ENCODE assay signal across 11 cellular contexts in genomic region chr14:70357985-70358384, GRCh38. TPM values are rescaled to one million over a fixed set of nuclear protein-coding genes. Genes with fewer than 3 reads are reported as not detected.
A peak's percentile ranks its signal among the peaks of the same experiment; 100 is the strongest.
DNase-seq lines count a peak whose midpoint lies in the region; ATAC-seq, FAIRE-seq and TF ChIP-seq lines count a peak whose summit lies in the region.
"Had no signal": no experiment of that assay in that cellular context is flagged by ENCODE, and none has a peak within 500 bp of the region (broad histone marks: within the 10 kb centered on the region; RNA-seq: fewer than 3 reads in every experiment).

No MANE protein-coding gene starts in this region.

- no peak for TF ChIP-seq EP300 in GM12878 (IDR thresholded peaks at IDR 0.05; ENCODE audit: borderline replicate concordance in 1 of 2, control insufficient read depth in 1 of 2, low read depth in 2 of 2, low read length in 2 of 2)

- H3K79me2 ChIP-seq in GM12878 (ENCODE audit: control insufficient read depth, insufficient read depth, low read length) = peaks cover 50% of the 10 kb centered on the region

- H3K9me3 ChIP-seq in Caco-2 (no peaks in the 10 kb centered on the region), HUES64 (ENCODE audit: insufficient read depth, low read depth, low read length) (no peaks in the 10 kb centered on the region), GM12878 (replicated peaks; ENCODE audit: control insufficient read depth, insufficient read depth, low read length) (peaks cover 4% of the 10 kb centered on the region; the same call in 2 of the 3 replicates)
- H3K9me3 ChIP-seq: prostate gland had no signal

- no peaks in the 10 kb centered on the region for H4K20me1 ChIP-seq in GM12878 (ENCODE audit: control insufficient read depth, insufficient read depth)

- H3K27me3 ChIP-seq in Caco-2 (replicated peaks; ENCODE audit: control insufficient read depth, insufficient read depth, low read length) (no peaks in the 10 kb centered on the region), HUES64 (ENCODE audit: insufficient read depth, low read length) (no peaks in the 10 kb centered on the region; the same call in 1 of the 2 replicates), GM12878 (replicated peaks in 1 of 2; ENCODE audit: control insufficient read depth in 2 of 2, insufficient read depth in 2 of 2, low read length in 1 of 2) (no peaks in the 10 kb centered on the region)

- H3K4me3 ChIP-seq in Caco-2 (ENCODE audit: low read depth, low read length) (peak overlapping the region; percentile 72), HUES64 (ENCODE audit: low read length) (peak overlapping the region; percentile 98), GM12878 (peak overlapping the region; percentile 7; the same call in 1 of the 2 replicates)

- H3K9me3 Mint-ChIP-seq in Caco-2 (ENCODE audit: unreplicated experiment) = no peaks in the 10 kb centered on the region
- H3K9me3 Mint-ChIP-seq in natural killer cell = no peaks in the 10 kb centered on the region

- H3K4me3 Mint-ChIP-seq in Caco-2 (ENCODE audit: unreplicated experiment) (peak overlapping the region; percentile 79), natural killer cell (peak overlapping the region; percentile 80)

- no peak overlapping the region for H3K27ac Mint-ChIP-seq in Caco-2 (ENCODE audit: unreplicated experiment)
- peak overlapping the region in 1 of 2 donors; percentile 4 for H3K27ac Mint-ChIP-seq in natural killer cell

- POLR2A ChIA-PET in Caco-2 (lab: Charles Lee) (interaction anchor here (0.7 kb wide), 1 partner anchor 631 kb away, joined by 9 read pairs; no protein-coding TSS in a partner anchor), GM12878 (lab: Charles Lee) (interaction anchor here (0.7 kb wide), 1 partner anchor 278 kb away, joined by 3 read pairs; no protein-coding TSS in a partner anchor)

- no peak for TF ChIP-seq RAD21 in GM12878 (IDR thresholded peaks at IDR 0.05; ENCODE audit: insufficient read depth, low read depth, low read length)

- H3K27me3 Mint-ChIP-seq in Caco-2 (ENCODE audit: insufficient read depth, unreplicated experiment) = no peaks in the 10 kb centered on the region
- H3K27me3 Mint-ChIP-seq in natural killer cell (ENCODE audit: low read depth in 2 of 2) = peaks cover 0 to 3% of the 10 kb centered on the region in 2 donors

- TF ChIP-seq POLR2A in GM12878 (IDR thresholded peaks at IDR 0.05; ENCODE audit: low read depth, low read length) = no peak

- H2AFZ ChIP-seq in GM12878 (ENCODE audit: control insufficient read depth, low read depth, low read length) = no peak overlapping the region

- no peaks in the 10 kb centered on the region for H3K4me1 ChIP-seq in Caco-2
- peaks cover 9% of the 10 kb centered on the region; the same call in 1 of the 2 replicates for H3K4me1 ChIP-seq in HUES64 (ENCODE audit: insufficient read depth, low read length)
- H3K4me1 ChIP-seq in GM12878 (ENCODE audit: control insufficient read depth, insufficient read depth, low read length) = no peaks in the 10 kb centered on the region; the same call in 1 of the 2 replicates
- H3K4me1 ChIP-seq: prostate gland had no signal

- no peak overlapping the region for H3K9ac ChIP-seq in HUES64 (ENCODE audit: low read depth, low read length)
- H3K9ac ChIP-seq in GM12878 (ENCODE audit: control insufficient read depth, insufficient read depth, low read length) = no peak overlapping the region

- H3K27ac ChIP-seq in HUES64 (ENCODE audit: low read depth, low read length) (no peak overlapping the region), GM12878 (ENCODE audit: control insufficient read depth, insufficient read depth) (no peak overlapping the region)
- H3K27ac ChIP-seq: HL-60 had no signal

- FAIRE-seq in GM12878 (lab: Jason Lieb, UNC) (no peak), urothelium cell line (lab: Jason Lieb, UNC) (no peak)

- peak overlapping the region; percentile 95 for H3K4me2 ChIP-seq in GM12878 (ENCODE audit: control insufficient read depth, insufficient read depth)

- CTCF ChIA-PET in Caco-2 (lab: Charles Lee) (no interaction called here), GM12878 (lab: Yijun Ruan, JAX) (no interaction called here)

- in situ Hi-C loops in GM12878 (cut with MboI) = no loop called here

- H3K4me1 Mint-ChIP-seq in Caco-2 (ENCODE audit: low read depth, unreplicated experiment) = no peaks in the 10 kb centered on the region
- H3K4me1 Mint-ChIP-seq in natural killer cell = peaks cover 45 to 49% of the 10 kb centered on the region in 2 donors

- 92% methylated on average over 2 of the region's 4 CpGs for WGBS in HUES64
- 10% methylated on average over 4 of the region's 4 CpGs for WGBS in GM12878 (ENCODE audit: insufficient coverage, insufficient replicate concordance, low lambda C conversion rate, missing lambda C conversion rate)

- TF ChIP-seq CTCF in Caco-2 (IDR thresholded peaks at IDR 0.05; ENCODE audit: insufficient read depth in 1 of 2, low read depth in 1 of 2, low read length in 1 of 2, severe bottlenecking in 1 of 2, unreplicated experiment in 1 of 2) (no peak), GM12878 (IDR thresholded peaks at IDR 0.05 in 2 of 3, conservative IDR thresholded peaks at IDR 0.05 in 1 of 3; ENCODE audit: control insufficient read depth in 2 of 3, extremely low read depth in 1 of 3, insufficient read depth in 1 of 3, low read depth in 3 of 3, low read length in 3 of 3) (no peak), natural killer cell (IDR thresholded peaks at IDR 0.05) (no peak)

- DNase-seq in Caco-2 (no peak), GM12878 (ENCODE audit: low read depth, low spot score) (no peak), natural killer cell (no peak), urothelium cell line (ENCODE audit: low spot score) (no peak)
- DNase-seq: SHP77 treated with DMSO at 0.1 percent for 48 hours had no signal

- no peaks in the 10 kb centered on the region for H3K36me3 Mint-ChIP-seq in Caco-2 (ENCODE audit: insufficient read depth, unreplicated experiment)
- H3K36me3 Mint-ChIP-seq in natural killer cell = no peaks in the 10 kb centered on the region

- RAD21 ChIA-PET in GM12878 (lab: Charles Lee; ENCODE audit: unreplicated experiment) = no interaction called here

- intact Hi-C loops in Caco-2 (cut with micrococcal nuclease; ENCODE audit: unreplicated experiment) (no loop called here), GM12878 (cut with micrococcal nuclease; ENCODE audit: unreplicated experiment) (no loop called here), natural killer cell (cut with micrococcal nuclease) (no loop called here)

- ATAC-seq in GM12878 (no peak), natural killer cell (no peak), GM19463 (IDR thresholded peaks at IDR 0.05; ENCODE audit: unreplicated experiment) (no peak), HG03460 (IDR thresholded peaks at IDR 0.05; ENCODE audit: unreplicated experiment) (no peak), GM18868 (IDR thresholded peaks at IDR 0.05; ENCODE audit: unreplicated experiment) (no peak)

- H3K36me3 ChIP-seq in Caco-2 (ENCODE audit: control insufficient read depth, insufficient read depth, low read length) (no peaks in the 10 kb centered on the region), HUES64 (ENCODE audit: insufficient read depth, low read length) (no peaks in the 10 kb centered on the region), GM12878 (ENCODE audit: control insufficient read depth in 2 of 2, insufficient read depth in 2 of 2, low read length in 1 of 2) (no peaks in the 10 kb centered on the region)
- H3K36me3 ChIP-seq: prostate gland had no signal

- no TSS peak for BruUV-seq in Caco-2 (replicated peaks; lab: Mats Ljungman, UMichigan)
- no TSS peak for BruUV-seq in GM12878 (replicated peaks; lab: Mats Ljungman, UMichigan)

- SMC1A ChIA-PET in GM12878 (lab: Charles Lee; ENCODE audit: uncharacterized antibody, unreplicated experiment) = interaction anchor here (1.5 to 1.8 kb wide), 2 partner anchors 25 to 115 kb away, joined by 3 to 5 read pairs; no protein-coding TSS in a partner anchor

RNA-seq across cellular contexts. Expression of gene COX16, which starts 1.5 kb away (rescaled TPM):
- 62.4 and 68.1 TPM in 2 replicates for total RNA-seq in Caco-2 (2022)
- polyA plus RNA-seq in HUES64 (2013, experiment 1 of 2) = 55.2 TPM
- 51.2 TPM for polyA plus RNA-seq in HUES64 (2013, experiment 2 of 2)
- 14.8 and 15.7 TPM in 2 replicates for total RNA-seq in GM12878 (2013; cell fraction: nucleolus; rRNA removed)
- total RNA-seq in GM12878 (2014; rRNA removed) = 34.3 and 41.7 TPM in 2 replicates
- total RNA-seq in GM12878 (2014; rRNA removed; fragmentation: Illumina TruSeq; extraction: Trizol) = 45.1 and 49.6 TPM in 2 replicates
- total RNA-seq in GM12878 (2021) = 48.4 and 57.0 TPM in 2 replicates
- polyA plus RNA-seq in GM12878 (2011; ENCODE audit: low read depth) = 19.6 TPM
- 41.0 and 69.0 TPM in 2 replicates for polyA plus RNA-seq in GM12878 (2011; rRNA removed)
- polyA plus RNA-seq in GM12878 (2011; cell fraction: cytosol; rRNA removed) = 12.5 and 15.4 TPM in 2 replicates
- polyA plus RNA-seq in GM12878 (2011; cell fraction: nucleus; rRNA removed) = 9.4 and 10.6 TPM in 2 replicates
- 33.5 and 44.3 TPM in 2 replicates for polyA plus RNA-seq in GM12878 (2012)
- 49.3 and 58.2 TPM in 2 replicates for polyA plus RNA-seq in GM12878 (2014; fragmentation: Illumina TruSeq; extraction: Trizol)
- polyA plus RNA-seq in GM12878 (2014; fragmentation: Nextera tagmentation; extraction: Ambion mirVana) = 100 to 1,000 TPM; 197 to 209 TPM
- polyA plus RNA-seq in GM12878 (2014; rRNA removed) = 29.6 and 41.3 TPM in 2 replicates
- polyA plus RNA-seq in GM12878 (2016; fragmentation: Nextera tagmentation; extraction: Ambion mirVana) = 100 to 1,000 TPM; 153 to 155 TPM
- 7.1 and 7.8 TPM in 2 replicates for polyA minus RNA-seq in GM12878 (2011; rRNA and poly(A)+ RNA removed)
- polyA minus RNA-seq in GM12878 (2011; cell fraction: cytosol; rRNA and poly(A)+ RNA removed) = 9.9 and 11.0 TPM in 2 replicates
- polyA minus RNA-seq in GM12878 (2011; cell fraction: nucleus; rRNA and poly(A)+ RNA removed) = 5.2 and 8.3 TPM in 2 replicates
- total RNA-seq in natural killer cell = 10 to 100 TPM; 14.8 to 24.7 (median 21.6) TPM

RNA-seq across cellular contexts. Expression of gene SYNJ2BP, which starts 58.9 kb away (rescaled TPM):
- total RNA-seq in Caco-2 (2022) (27.5 and 27.7 TPM in 2 replicates), GM12878 (2014; rRNA removed) (8.0 and 9.0 TPM in 2 replicates), GM12878 (2014; rRNA removed; fragmentation: Illumina TruSeq; extraction: Trizol) (11.7 and 13.6 TPM in 2 replicates), GM12878 (2021) (10.5 TPM in 2 replicates), natural killer cell (10 to 100 TPM in 2 of 3 donors, 1 to 10 TPM in 1; 9.1 to 16.6 (median 12.4) TPM)
- polyA plus RNA-seq in HUES64 (2013, experiment 1 of 2) = 15.7 TPM
- 14.1 TPM for polyA plus RNA-seq in HUES64 (2013, experiment 2 of 2)
- 22.1 and 22.5 TPM in 2 replicates for total RNA-seq in GM12878 (2013; cell fraction: nucleolus; rRNA removed)
- polyA plus RNA-seq in GM12878 (2011; ENCODE audit: low read depth) = 3.8 TPM
- polyA plus RNA-seq in GM12878 (2011; rRNA removed) (22.5 and 31.7 TPM in 2 replicates), GM12878 (2014; fragmentation: Illumina TruSeq; extraction: Trizol) (17.3 and 22.2 TPM in 2 replicates), GM12878 (2014; fragmentation: Nextera tagmentation; extraction: Ambion mirVana) (10 to 100 TPM; 17.7 to 27.5 TPM), GM12878 (2014; rRNA removed) (8.4 and 9.7 TPM in 2 replicates), GM12878 (2016; fragmentation: Nextera tagmentation; extraction: Ambion mirVana) (10 to 100 TPM; 22.0 to 23.9 TPM)
- polyA plus RNA-seq in GM12878 (2011; cell fraction: cytosol; rRNA removed) = 8.4 and 10.3 TPM in 2 replicates
- 4.7 and 7.1 TPM in 2 replicates for polyA plus RNA-seq in GM12878 (2011; cell fraction: nucleus; rRNA removed)
- polyA plus RNA-seq in GM12878 (2012) = 4.1 and 7.2 TPM in 2 replicates
- polyA minus RNA-seq in GM12878 (2011; rRNA and poly(A)+ RNA removed) = 5.8 and 6.8 TPM in 2 replicates
- polyA minus RNA-seq in GM12878 (2011; cell fraction: cytosol; rRNA and poly(A)+ RNA removed) = 1.9 and 3.5 TPM in 2 replicates
- 1.6 and 3.3 TPM in 2 replicates for polyA minus RNA-seq in GM12878 (2011; cell fraction: nucleus; rRNA and poly(A)+ RNA removed)

Comparison
In these comparisons a context has a peak if more than half of its experiments do, and no peak if none do; other contexts are left out.
1. H3K4me3 ChIP-seq: peak in every context shown above with its lines; median percentile 98 in HUES64; 72 in Caco-2; 7 in GM12878.